9 cellular contexts compared by ENCODE assay signal in genomic region chr6:84150680-84151079, GRCh38.
DNase-seq lines count a peak whose midpoint lies in the region; ATAC-seq and TF ChIP-seq lines count a peak whose summit lies in the region.
"Had no signal": no experiment of that assay in that cellular context is flagged by ENCODE, and none has a peak within 500 bp of the region (broad histone marks: within the 10 kb centered on the region; RNA-seq: fewer than 3 reads in every experiment).

No MANE protein-coding gene starts in this region.

- no peak for TF ChIP-seq CTCF in cardiac fibroblast (IDR thresholded peaks at IDR 0.05; ENCODE audit: low read depth, low read length)
- no peak for TF ChIP-seq CTCF in PC-9 (conservative IDR thresholded peaks at IDR 0.05)

- BruUV-seq in PC-9 (replicated peaks; lab: Mats Ljungman, UMichigan), result no TSS peak

- H3K27ac ChIP-seq in PC-9, result no peak overlapping the region

- H3K27me3 ChIP-seq in PC-9 (ENCODE audit: insufficient read depth, low read depth), result no peaks in the 10 kb centered on the region

- no peaks in the 10 kb centered on the region for H3K9me2 ChIP-seq in PC-9 (ENCODE audit: insufficient read depth)

- no peaks in the 10 kb centered on the region for H3K79me2 ChIP-seq in PC-9 (ENCODE audit: low read depth)

- POLR2A ChIA-PET in PC-9 (lab: Charles Lee; ENCODE audit: unreplicated experiment), result no interaction called here

- no peak overlapping the region for H2AFZ ChIP-seq in PC-9

- H3K9me3 ChIP-seq in PC-9 (ENCODE audit: insufficient read depth, low read depth), result no peaks in the 10 kb centered on the region

- intact Hi-C loops in PC-9 (cut with micrococcal nuclease; ENCODE audit: unreplicated experiment), result no loop called here

- peak; percentile 4 for DNase-seq in A172 (ENCODE audit: low spot score)
- peak; percentile 48 to 88 for DNase-seq in cardiac fibroblast (ENCODE audit: low read depth in 2 of 2)
- no peak for DNase-seq in SIG-M5 (lab: John Stamatoyannopoulos, UW)
- DNase-seq in COLO829 (ENCODE audit: low spot score), result no peak
- DNase-seq in PC-9, result no peak
- DNase-seq: activated naive CD8-positive, alpha-beta T cell treated with anti-CD3 and anti-CD28 coated beads, Interleukin-2, amount 10 ng/mL, durations not matched to agents 7 days and 5 days had no signal

- H3K4me1 ChIP-seq in PC-9 (replicated peaks; ENCODE audit: insufficient read depth), result no peaks in the 10 kb centered on the region

- CTCF ChIA-PET in PC-9 (lab: Charles Lee), result no interaction called here

- ATAC-seq in GM18873 (IDR thresholded peaks at IDR 0.05; ENCODE audit: low FRiP score, unreplicated experiment) (peak; percentile 80), HG03558 (IDR thresholded peaks at IDR 0.05; ENCODE audit: extremely low read depth, unreplicated experiment) (peak; percentile 59), HG03469 (IDR thresholded peaks at IDR 0.05; ENCODE audit: unreplicated experiment) (no peak)

- H3K4me3 ChIP-seq in cardiac fibroblast (replicated peaks in 1 of 2; ENCODE audit: low read depth in 2 of 2, low read length in 2 of 2) (no peak overlapping the region), PC-9 (no peak overlapping the region)

- no peaks in the 10 kb centered on the region for H3K36me3 ChIP-seq in PC-9 (ENCODE audit: low read depth)

- H3K4me2 ChIP-seq in PC-9, result no peak overlapping the region

- H3F3A ChIP-seq in PC-9 (ENCODE audit: insufficient read depth, low read depth), result no peaks in the 10 kb centered on the region

- no peaks in the 10 kb centered on the region for H4K20me1 ChIP-seq in PC-9 (ENCODE audit: insufficient read depth)

Comparison
In these comparisons a context has a peak if more than half of its experiments do, and no peak if none do; other contexts are left out.
1. DNase-seq: peak in A172 (single experiment) and cardiac fibroblast (2 of 2); none in SIG-M5 (single experiment), COLO829 (single experiment) and PC-9 (0 of 2).